In the genomic region with DNA sequence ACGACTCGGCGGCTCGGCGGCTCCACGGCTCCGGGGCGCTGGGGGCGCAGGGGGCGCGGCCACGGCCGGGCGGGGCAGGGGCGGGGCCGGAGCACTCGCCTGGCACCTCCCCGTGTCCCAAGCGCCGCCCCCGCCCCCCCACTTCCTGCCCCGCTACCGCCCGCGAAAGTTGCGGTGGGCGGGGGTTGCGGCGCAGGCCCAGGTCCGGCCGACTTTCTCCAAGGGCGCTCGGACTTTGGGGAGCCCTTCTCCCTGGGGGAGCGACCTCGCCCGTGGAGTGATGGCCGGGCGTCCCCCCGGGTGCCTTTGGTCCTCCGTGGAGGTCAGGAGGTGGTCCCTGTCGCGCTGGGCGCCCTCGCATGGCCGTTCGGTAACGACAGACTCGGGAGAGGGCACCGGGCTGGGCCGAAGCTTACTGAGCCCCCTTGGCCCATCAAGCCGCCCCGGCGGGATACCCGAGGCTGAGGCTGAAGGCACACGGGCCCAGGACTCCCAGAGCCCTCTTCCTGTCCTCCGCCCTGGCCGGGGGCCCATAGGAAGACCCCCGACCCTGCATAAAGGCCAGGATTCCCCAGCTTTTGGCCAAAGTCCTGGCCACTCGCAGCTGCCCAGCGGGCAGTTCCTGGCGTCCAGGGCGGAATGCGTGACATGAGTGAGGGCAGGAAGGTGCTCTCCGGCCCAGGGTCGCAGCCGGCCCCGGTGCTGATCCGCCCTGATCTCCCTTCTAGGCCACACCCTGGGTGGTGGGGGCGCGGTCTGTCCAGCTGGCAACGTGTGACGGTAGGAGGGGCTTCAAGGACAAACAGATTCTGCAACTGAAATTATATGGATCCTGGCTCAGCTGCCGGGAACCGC, we compare ENCODE assay signal across 1 cellular context.
TF ChIP-seq lines count a peak whose summit lies in the region.

No MANE protein-coding gene starts in this region.

TF ChIP-seq in GM12878, 131 proteins besides CTCF, POLR2A, EP300 and RAD21 (continued from another document):
- TF ChIP-seq SIX5 (IDR thresholded peaks at IDR 0.05; ENCODE audit: low read depth, low read length, severe bottlenecking) (no peak), RB1 (IDR thresholded peaks at IDR 0.05; ENCODE audit: borderline replicate concordance) (peak; percentile 86; the same call in 1 of the 2 replicates), FOXM1 (IDR thresholded peaks at IDR 0.05; ENCODE audit: low read depth, low read length) (no peak), RELB (IDR thresholded peaks at IDR 0.05; ENCODE audit: low read depth) (0 out of 2 replicates have a peak, but pooled peaks have one; percentile 31)
